Comparison of ENCODE assay signal across 15 cellular contexts in the genomic region with DNA sequence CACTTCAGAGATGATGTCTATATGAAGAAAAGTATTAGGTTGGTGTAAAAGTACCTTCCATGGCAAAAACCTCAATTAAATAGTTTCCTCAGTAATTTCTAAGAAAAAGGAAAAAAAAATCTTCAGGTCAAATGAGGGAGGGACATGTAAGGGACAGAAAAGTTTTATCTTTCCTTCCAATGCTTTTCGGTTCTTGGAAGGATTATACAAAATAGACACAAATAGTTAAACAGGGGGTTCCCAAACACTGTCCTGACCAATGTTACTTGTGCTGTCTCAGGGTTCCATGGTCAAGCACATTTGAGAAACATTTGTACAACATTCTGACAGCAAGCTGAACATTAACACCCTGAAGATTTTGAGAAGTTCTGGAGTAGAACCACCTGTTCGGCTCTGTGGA. TPM values are rescaled to one million over a fixed set of nuclear protein-coding genes. Genes with fewer than 3 reads are reported as not detected.
DNase-seq lines count a peak whose midpoint lies in the region; ATAC-seq and TF ChIP-seq lines count a peak whose summit lies in the region.
"Had no signal": no experiment of that assay in that cellular context is flagged by ENCODE, and none has a peak within 500 bp of the region (broad histone marks: within the 10 kb centered on the region; RNA-seq: fewer than 3 reads in every experiment).

No MANE protein-coding gene starts in this region.

- no peaks in the 10 kb centered on the region for H3K9me2 ChIP-seq in PC-9 (ENCODE audit: insufficient read depth)

- peaks cover 34% of the 10 kb centered on the region for H3K4me1 Mint-ChIP-seq in activated CD4-positive, alpha-beta T cell treated with anti-CD3 and anti-CD28 coated beads for 36 hours

- H3K79me2 ChIP-seq in PC-9 (ENCODE audit: low read depth): no peaks in the 10 kb centered on the region

- no peak for ATAC-seq in activated CD4-positive, alpha-beta T cell treated with anti-CD3 and anti-CD28 coated beads for 36 hours
- no peak for ATAC-seq in HG02938 (IDR thresholded peaks at IDR 0.05; ENCODE audit: unreplicated experiment)

- H3K4me2 ChIP-seq in PC-9: no peak overlapping the region

- H3K27me3 Mint-ChIP-seq in activated CD4-positive, alpha-beta T cell treated with anti-CD3 and anti-CD28 coated beads for 36 hours: peaks cover 1% of the 10 kb centered on the region

- no peak overlapping the region for H2AFZ ChIP-seq in PC-9

- H3K9me3 ChIP-seq in WERI-Rb-1 (ENCODE audit: severe bottlenecking): no peaks in the 10 kb centered on the region
- no peaks in the 10 kb centered on the region for H3K9me3 ChIP-seq in PC-9 (ENCODE audit: insufficient read depth, low read depth)
- H3K9me3 ChIP-seq: HAP-1 had no signal

- no peaks in the 10 kb centered on the region for H3F3A ChIP-seq in PC-9 (ENCODE audit: insufficient read depth, low read depth)

- no peaks in the 10 kb centered on the region for H4K20me1 ChIP-seq in PC-9 (ENCODE audit: insufficient read depth)

- intact Hi-C loops in dorsolateral prefrontal cortex (cut with DNase I) (loop anchor here in 1 of 2 donors (2.0 to 10.0 kb wide), 4 partner anchors 23 to 704 kb away; no protein-coding TSS in a partner anchor), PC-9 (cut with micrococcal nuclease; ENCODE audit: unreplicated experiment) (no loop called here)
- intact Hi-C loops in activated CD4-positive, alpha-beta T cell treated with anti-CD3 and anti-CD28 coated beads for 36 hours (cut with DNase I, micrococcal nuclease): loop anchor here (2.0 to 10.0 kb wide), 10 partner anchors 34 to 1451 kb away; a partner anchor contains a TSS

- TF ChIP-seq CTCF in WERI-Rb-1 (IDR thresholded peaks at IDR 0.05; ENCODE audit: low read depth, low read length) (no peak), dorsolateral prefrontal cortex (IDR thresholded peaks at IDR 0.05 in 54 of 56, conservative IDR thresholded peaks at IDR 0.05 in 2 of 56; ENCODE audit: low read depth in 1 of 56, partially characterized antibody in 56 of 56) (no peak), PC-9 (conservative IDR thresholded peaks at IDR 0.05) (no peak)

- H3K36me3 ChIP-seq in WERI-Rb-1: no peaks in the 10 kb centered on the region
- H3K36me3 ChIP-seq in PC-9 (ENCODE audit: low read depth): no peaks in the 10 kb centered on the region
- H3K36me3 ChIP-seq: HAP-1 had no signal

- POLR2A ChIA-PET in activated CD4-positive, alpha-beta T cell treated with anti-CD3 and anti-CD28 coated beads for 36 hours (lab: Charles Lee): no interaction called here
- POLR2A ChIA-PET in PC-9 (lab: Charles Lee; ENCODE audit: unreplicated experiment): interaction anchor here (0.6 kb wide), 1 partner anchor 19 kb away, joined by 7 read pairs; no protein-coding TSS in a partner anchor

- BruUV-seq in PC-9 (replicated peaks; lab: Mats Ljungman, UMichigan): no TSS peak

- DNase-seq in WERI-Rb-1 (no peak), dorsolateral prefrontal cortex (no peak), PC-9 (no peak)
- no peak for DNase-seq in activated CD4-positive, alpha-beta T cell treated with anti-CD3 and anti-CD28 coated beads for 36 hours
- DNase-seq: Calu3; CD4-positive, alpha-beta memory T cell; COR-L47; DND-41; GOT3; HFFc6 had no signal

- peak overlapping the region; percentile 70 for H3K27ac ChIP-seq in WERI-Rb-1
- peak overlapping the region in 33 of 59 donors; percentile 20 to 83 (median 67) for H3K27ac ChIP-seq in dorsolateral prefrontal cortex
- H3K27ac ChIP-seq in layer of hippocampus (ENCODE audit: low read depth, low read length): peak overlapping the region; percentile 52
- H3K27ac ChIP-seq in PC-9: no peak overlapping the region

- H3K27me3 ChIP-seq in WERI-Rb-1 (ENCODE audit: insufficient read depth, low read depth, severe bottlenecking): no peaks in the 10 kb centered on the region
- peaks cover 0 to 8% (median 0%) of the 10 kb centered on the region in 45 donors for H3K27me3 ChIP-seq in dorsolateral prefrontal cortex
- no peaks in the 10 kb centered on the region for H3K27me3 ChIP-seq in layer of hippocampus (ENCODE audit: control insufficient read depth, insufficient read depth, low read length)
- H3K27me3 ChIP-seq in PC-9 (ENCODE audit: insufficient read depth, low read depth): no peaks in the 10 kb centered on the region

- H3K9me3 Mint-ChIP-seq in activated CD4-positive, alpha-beta T cell treated with anti-CD3 and anti-CD28 coated beads for 36 hours (ENCODE audit: low read depth): no peaks in the 10 kb centered on the region
- H3K9me3 Mint-ChIP-seq: CD4-positive, alpha-beta memory T cell; HFFc6 had no signal

- H3K36me3 Mint-ChIP-seq in activated CD4-positive, alpha-beta T cell treated with anti-CD3 and anti-CD28 coated beads for 36 hours (ENCODE audit: low read depth): no peaks in the 10 kb centered on the region
- H3K36me3 Mint-ChIP-seq: CD4-positive, alpha-beta memory T cell had no signal

- CTCF ChIA-PET in activated CD4-positive, alpha-beta T cell treated with anti-CD3 and anti-CD28 coated beads for 36 hours (lab: Charles Lee): interaction anchor here (0.7 to 8.5 kb wide), 43 partner anchors 8 to 721 kb away, joined by 3 to 189 read pairs (median 6); a partner anchor contains a TSS
- CTCF ChIA-PET in PC-9 (lab: Charles Lee): no interaction called here

- H3K27ac Mint-ChIP-seq in activated CD4-positive, alpha-beta T cell treated with anti-CD3 and anti-CD28 coated beads for 36 hours: no peak overlapping the region
- H3K27ac Mint-ChIP-seq: CD4-positive, alpha-beta memory T cell had no signal

- H3K4me3 Mint-ChIP-seq in activated CD4-positive, alpha-beta T cell treated with anti-CD3 and anti-CD28 coated beads for 36 hours: no peak overlapping the region
- H3K4me3 Mint-ChIP-seq: CD4-positive, alpha-beta memory T cell; HFFc6 had no signal

- H3K4me3 ChIP-seq in WERI-Rb-1 (ENCODE audit: low read depth, low read length) (no peak overlapping the region), dorsolateral prefrontal cortex (no peak overlapping the region), PC-9 (no peak overlapping the region)
- H3K4me3 ChIP-seq: HAP-1 had no signal

- H3K4me1 ChIP-seq in PC-9 (replicated peaks; ENCODE audit: insufficient read depth): no peaks in the 10 kb centered on the region
- H3K4me1 ChIP-seq: HAP-1 had no signal

RNA-seq across cellular contexts. Expression of a gene that starts 22.0 kb away (rescaled TPM):
- total RNA-seq in dorsolateral prefrontal cortex: 100 to 1,000 TPM in 97 of 120 experiments, 10 to 100 TPM in 23; 40.3 to 874 (median 194) TPM
- total RNA-seq in activated CD4-positive, alpha-beta T cell treated with anti-CD3 and anti-CD28 coated beads for 36 hours: 1 to 10 TPM; 1.0 to 1.8 TPM
- total RNA-seq in PC-9 (2021): not detected in 2 replicates
- total RNA-seq: A172, A673, Calu3, HFFc6 had no signal

RNA-seq across cellular contexts. Expression of a gene that starts 46.1 kb away (rescaled TPM):
- total RNA-seq in dorsolateral prefrontal cortex (1 to 10 TPM in 1 of 120 experiments, under 1 TPM in 48, not detected in 71; 0.06 to 1.1 (median 0.12) TPM), PC-9 (2021) (1.3 and 1.9 TPM in 2 replicates)
- total RNA-seq in activated CD4-positive, alpha-beta T cell treated with anti-CD3 and anti-CD28 coated beads for 36 hours: under 1 TPM in 1 of 2 experiments, not detected in 1; 0.04 TPM
- total RNA-seq: A172; A673; CD4-positive, alpha-beta memory T cell had no signal

Comparison
In these comparisons a context has a peak if more than half of its experiments do, and no peak if none do; other contexts are left out.
1. RNA of a gene that starts 22.0 kb away (total RNA-seq): 40.3 to 874 TPM in dorsolateral prefrontal cortex; 1.0 to 1.8 TPM in activated CD4-positive, alpha-beta T cell treated with anti-CD3 and anti-CD28 coated beads for 36 hours and not detected in PC-9; every median in the first group is over 10 times any median in the second.